ENCODE assay signal across 11 cellular contexts in the genomic region with DNA sequence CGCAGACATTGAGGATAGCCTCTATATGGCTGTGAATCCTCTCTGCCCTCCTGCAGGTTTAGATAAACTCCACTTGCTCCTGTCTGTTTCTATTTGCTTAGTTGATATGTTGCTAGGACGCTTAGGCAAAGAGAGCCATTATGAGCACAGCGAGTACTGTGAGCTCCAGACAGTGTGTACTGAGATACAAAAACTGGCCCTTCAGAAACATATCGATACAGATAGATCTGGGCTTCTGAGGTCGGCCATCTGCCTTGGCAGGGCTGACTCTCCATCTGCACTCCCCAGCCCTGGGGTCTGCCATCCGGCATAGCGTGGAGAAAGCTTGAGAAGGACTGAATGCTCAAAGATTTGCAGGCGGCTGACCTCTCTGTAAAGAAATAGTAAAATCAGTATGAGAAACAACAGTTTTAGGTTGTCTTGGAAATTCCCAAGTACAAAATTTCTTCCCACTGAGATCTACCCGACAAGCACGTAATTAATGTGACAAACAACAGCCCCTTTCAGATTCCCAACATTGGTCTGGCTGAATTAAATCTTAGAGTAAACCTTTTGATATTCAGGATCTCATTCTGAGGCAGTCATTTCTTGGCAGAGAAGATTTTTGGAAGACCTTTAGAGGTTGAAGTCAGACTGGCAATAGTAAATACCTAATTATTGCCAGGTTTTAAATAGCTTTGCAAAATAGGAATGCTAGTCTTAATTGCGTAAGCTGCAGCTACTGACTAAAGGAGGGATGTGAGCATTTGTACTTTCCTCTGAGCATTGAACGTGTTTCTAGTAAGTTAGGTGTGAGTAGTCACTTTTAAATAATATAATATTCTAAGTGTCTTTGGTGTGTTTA.
DNase-seq lines count a peak whose midpoint lies in the region; ATAC-seq and FAIRE-seq lines count a peak whose summit lies in the region.
"Had no signal": no experiment of that assay in that cellular context is flagged by ENCODE, and none has a peak within 500 bp of the region (broad histone marks: within the 10 kb centered on the region; RNA-seq: fewer than 3 reads in every experiment).

No MANE protein-coding gene starts in this region.

- intact Hi-C loops in sciatic nerve (cut with DNase I), result no loop called here

- FAIRE-seq in islet of Langerhans (lab: Jason Lieb, UNC), result peak; percentile 90

- ATAC-seq in sciatic nerve (peak; percentile 74), HG03045 (IDR thresholded peaks at IDR 0.05; ENCODE audit: unreplicated experiment) (no peak)

- peak; percentile 64 to 95 (median 68) for DNase-seq in NCI-H1417 (lab: John Stamatoyannopoulos, UW)
- DNase-seq in anterior cingulate cortex (lab: John Stamatoyannopoulos, UW), result peak in 40 of 58 donors; percentile 1 to 82 (median 17)
- DNase-seq in sciatic nerve (ENCODE audit: low spot score), result no peak
- DNase-seq in NCI-H226, result no peak
- no peak for DNase-seq in effector CD8-positive, alpha-beta T cell (lab: John Stamatoyannopoulos, UW)
- DNase-seq in HT-29 (ENCODE audit: low spot score), result no peak
- DNase-seq: CD4-positive, CD25-positive, alpha-beta regulatory T cell; effector memory CD4-positive, alpha-beta T cell; NCI-H2171 treated with DMSO at 0.1 percent for 48 hours had no signal

Comparison
In these comparisons a context has a peak if more than half of its experiments do, and no peak if none do; other contexts are left out.
1. DNase-seq: peak in NCI-H1417 (3 of 3) and anterior cingulate cortex (40 of 58); none in sciatic nerve (single experiment), NCI-H226 (single experiment), effector CD8-positive, alpha-beta T cell (single experiment) and HT-29 (single experiment).